32 cellular contexts compared by ENCODE assay signal in the genomic region with DNA sequence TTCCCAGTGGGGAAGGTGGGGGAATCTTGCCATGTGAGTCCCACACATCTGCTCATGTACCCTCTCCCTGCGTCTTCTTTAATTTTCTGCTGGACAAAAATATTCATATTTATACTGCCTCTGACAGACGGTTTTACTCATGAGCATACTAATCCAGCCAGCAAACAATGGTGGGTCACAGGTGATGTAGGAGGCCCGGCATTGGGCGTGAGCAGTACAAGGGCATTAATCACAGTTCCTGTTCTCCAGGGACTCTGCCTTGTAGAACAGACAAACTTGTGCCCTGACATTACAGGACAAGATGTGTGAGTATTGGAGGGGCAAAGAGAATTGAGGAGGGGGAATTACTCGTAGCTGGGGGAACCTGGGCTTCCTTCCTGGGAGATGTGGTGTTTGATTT. TPM values are rescaled to one million over a fixed set of nuclear protein-coding genes. Genes with fewer than 3 reads are reported as not detected.
"Had no signal": no experiment of that assay in that cellular context is flagged by ENCODE, and none has a peak within 500 bp of the region (broad histone marks: within the 10 kb centered on the region; RNA-seq: fewer than 3 reads in every experiment).

No MANE protein-coding gene starts in this region.

- H3K4me3 ChIP-seq: adrenal gland, body of pancreas, breast epithelium, PC-9 had no signal

- DNase-seq: activated B cell treated with CpG ODN at 0.5 μM for 24 hours; activated CD4-positive, alpha-beta memory T cell treated with anti-CD3 and anti-CD28 coated beads for 36 hours; activated CD4-positive, alpha-beta T cell treated with anti-CD3 and anti-CD28 coated beads for 4 hours; activated CD4-positive, alpha-beta T cell treated with anti-CD3 and anti-CD28 coated beads, Interleukin-2, amount 50 U/mL, for 1 hour; activated CD4-positive, CD25-positive, alpha-beta regulatory T cell treated with anti-CD3 and anti-CD28 coated beads, Interleukin-2, amount 50 U/mL, for 72 hours; activated CD8-positive, alpha-beta memory T cell treated with anti-CD3 and anti-CD28 coated beads, Interleukin-2, amount 50 U/mL, for 4 hours; activated gamma-delta T cell treated with Interleukin-2 at 50 U/mL for 16 hours; activated naive CD4-positive, alpha-beta T cell treated with anti-CD3 and anti-CD28 coated beads for 36 hours; activated T-cell treated with anti-CD3 and anti-CD28 coated beads for 4 hours; activated T-cell treated with anti-CD3 and anti-CD28 coated beads, Interleukin-2, amount 50 U/mL, for 4 hours; adrenal gland; body of pancreas; caudate nucleus; cerebellar nuclear complex; Karpas-422; KBM-7; NCI-H1105; NCI-H1417 treated with DMSO at 0.1 percent for 48 hours; NCI-H187 treated with DMSO at 0.1 percent for 48 hours; NCI-H2081; NCI-H345; NCI-H524 treated with DMSO at 0.1 percent for 48 hours; PC-9; Right ventricle myocardium superior; SW 1271; T1000 had no signal

- H3K27ac ChIP-seq: adrenal gland, body of pancreas, breast epithelium, PC-9, RWPE1 had no signal

- H3K4me2 ChIP-seq: PC-9 had no signal

- H3K36me3 ChIP-seq: adrenal gland, breast epithelium had no signal

- H3K9me3 ChIP-seq: adrenal gland, body of pancreas, breast epithelium had no signal

- H3K4me1 ChIP-seq: adrenal gland, breast epithelium had no signal

- ATAC-seq: activated naive CD4-positive, alpha-beta T cell treated with anti-CD3 and anti-CD28 coated beads, Interleukin-2, amount 50 U/mL, for 72 hours; activated T-cell treated with anti-CD3 and anti-CD28 coated beads, Interleukin-2, amount 50 U/mL, for 4 hours; body of pancreas had no signal

- H3K27me3 ChIP-seq: adrenal gland, body of pancreas, breast epithelium had no signal

- H2AFZ ChIP-seq: PC-9 had no signal

RNA-seq across cellular contexts. Expression of a gene that starts 25.0 kb away (rescaled TPM):
- total RNA-seq: activated CD4-positive, alpha-beta memory T cell treated with anti-CD3 and anti-CD28 coated beads for 36 hours; activated naive CD4-positive, alpha-beta T cell treated with anti-CD3 and anti-CD28 coated beads for 36 hours; activated naive CD4-positive, alpha-beta T cell treated with anti-CD3 and anti-CD28 coated beads, Interleukin-2, amount 50 U/mL, for 72 hours; activated T-helper 1 cell treated with anti-CD3 and anti-CD28 coated beads, Interleukin-12 subunit alpha, Interleukin-12 subunit beta, Interleukin-2, Interleukin-4 antibody, amounts not matched to agents 30 ng/mL and 10 ng/mL and 1 ng/mL, durations not matched to agents 14 hours and 24 hours and 36 hours; T-helper 1 cell treated with Interleukin-12 subunit alpha and Interleukin-12 subunit beta and Interleukin-4 antibody, amounts not matched to agents 30 ng/mL and 1 ng/mL, for 36 hours; T-helper 2 cell treated with Interferon-gamma antibody and Interleukin-4, amounts not matched to agents 100 ng/mL and 5 ng/mL, for 36 hours had no signal
